ENCODE assay signal across 18 cellular contexts in genomic region chr16:50862818-50863672, GRCh38.
DNase-seq lines count a peak whose midpoint lies in the region; TF ChIP-seq lines count a peak whose summit lies in the region.
"Had no signal": no experiment of that assay in that cellular context is flagged by ENCODE, and none has a peak within 500 bp of the region (broad histone marks: within the 10 kb centered on the region; RNA-seq: fewer than 3 reads in every experiment).

No MANE protein-coding gene starts in this region.

- no peaks in the 10 kb centered on the region for H3K36me3 ChIP-seq in mammary epithelial cell (ENCODE audit: insufficient read depth, low read length)
- no peaks in the 10 kb centered on the region for H3K36me3 ChIP-seq in breast epithelium

- DNase-seq in mammary epithelial cell, result no peak
- DNase-seq in breast epithelium (ENCODE audit: low spot score in 2 of 2), result no peak
- DNase-seq in medulla oblongata (ENCODE audit: extremely low spot score), result peak; percentile 72
- no peak for DNase-seq in GM19238 (ENCODE audit: insufficient read length, low spot score)
- no peak for DNase-seq in HT-29 (ENCODE audit: low spot score)
- no peak for DNase-seq in NCI-H128 (lab: John Stamatoyannopoulos, UW; ENCODE audit: unreplicated experiment)
- DNase-seq: activated naive CD4-positive, alpha-beta T cell treated with anti-CD3 and anti-CD28 coated beads for 36 hours; effector CD4-positive, alpha-beta T cell; kidney glomerular epithelial cell; NCI-H1092 treated with DMSO at 0.1 percent for 48 hours; NK-92 treated with Interleukin-12 subunit alpha and Interleukin-12 subunit beta, amount 100 ng/mL, for 24 hours; stimulated activated CD4-positive, alpha-beta T cell treated with anti-CD3 and anti-CD28 coated beads, Interleukin-12 subunit alpha, Interleukin-12 subunit beta, amount 100 ng/mL, for 4 hours; stimulated activated naive CD8-positive, alpha-beta T cell treated with anti-CD3 and anti-CD28 coated beads, Interleukin-15, Interleukin-2, amounts not matched to agents 100 U/mL and 50 U/mL, for 24 hours; T-helper 17 cell had no signal

- dilution Hi-C loops in mammary epithelial cell (cut with HindIII; ENCODE audit: low sequenced_read_pairs), result no loop called here

- CTCF ChIA-PET in mammary epithelial cell (lab: Charles Lee; ENCODE audit: low non-redundant PET), result no interaction called here

- H3K4me1 ChIP-seq in mammary epithelial cell (ENCODE audit: insufficient read depth, low read length), result peaks cover 24% of the 10 kb centered on the region
- no peaks in the 10 kb centered on the region for H3K4me1 ChIP-seq in breast epithelium

- H3K4me3 ChIP-seq in mammary epithelial cell (replicated peaks in 1 of 3; ENCODE audit: insufficient read depth in 1 of 3, low read depth in 2 of 3, low read length in 3 of 3), result no peak overlapping the region
- no peak overlapping the region for H3K4me3 ChIP-seq in breast epithelium
- H3K4me3 ChIP-seq: GM12878, K562 had no signal

- H3K4me2 ChIP-seq in mammary epithelial cell (ENCODE audit: insufficient read depth, low read depth, low read length), result peak overlapping the region; percentile 75

- H3K27ac ChIP-seq in mammary epithelial cell (ENCODE audit: insufficient read depth, low read depth, low read length) (peak overlapping the region; percentile 47), breast epithelium (peak overlapping the region in 1 of 2 donors; percentile 52), cingulate gyrus (ENCODE audit: low read depth, low read length) (peak overlapping the region; percentile 85), temporal lobe (ENCODE audit: low read depth, low read length) (peak overlapping the region; percentile 91)

- intact Hi-C loops in mammary epithelial cell (cut with micrococcal nuclease) (no loop called here), breast epithelium (cut with DNase I; ENCODE audit: low total_unique reads) (no loop called here)

- 97% methylated on average over 18 of the region's 26 CpGs for WGBS in mammary epithelial cell (ENCODE audit: low coverage, missing lambda C conversion rate)

- no peak overlapping the region for H3K9ac ChIP-seq in mammary epithelial cell (ENCODE audit: insufficient read depth, low read length)

- TF ChIP-seq POLR2A in breast epithelium (IDR thresholded peaks at IDR 0.05), result no peak

- TF ChIP-seq CTCF in mammary epithelial cell (conservative IDR thresholded peaks at IDR 0.05 in 1 of 2, IDR thresholded peaks at IDR 0.05 in 1 of 2; ENCODE audit: extremely low read depth in 1 of 2, insufficient read depth in 1 of 2, low read depth in 1 of 2, low read length in 2 of 2), result no peak
- no peak for TF ChIP-seq CTCF in breast epithelium (IDR thresholded peaks at IDR 0.05)

- H3K27me3 ChIP-seq in mammary epithelial cell (ENCODE audit: insufficient read depth, low read length) (no peaks in the 10 kb centered on the region), breast epithelium (no peaks in the 10 kb centered on the region)

- no peaks in the 10 kb centered on the region for H4K20me1 ChIP-seq in mammary epithelial cell (ENCODE audit: insufficient read depth, low read length)

- in situ Hi-C loops in mammary epithelial cell (cut with MboI; ENCODE audit: low sequenced_read_pairs in 2 of 2), result no loop called here

- no TSS peak for BruUV-seq in mammary epithelial cell (replicated peaks; lab: Mats Ljungman, UMichigan)

- H3K9me3 ChIP-seq in mammary epithelial cell (replicated peaks; ENCODE audit: insufficient read depth, low read length), result no peaks in the 10 kb centered on the region
- H3K9me3 ChIP-seq in breast epithelium, result no peaks in the 10 kb centered on the region

- no peaks in the 10 kb centered on the region for H3K79me2 ChIP-seq in mammary epithelial cell (ENCODE audit: insufficient read depth, low read length)

- no peak overlapping the region for H2AFZ ChIP-seq in mammary epithelial cell (ENCODE audit: low read depth, low read length)
